8 cellular contexts compared by ENCODE assay signal in the genomic region with DNA sequence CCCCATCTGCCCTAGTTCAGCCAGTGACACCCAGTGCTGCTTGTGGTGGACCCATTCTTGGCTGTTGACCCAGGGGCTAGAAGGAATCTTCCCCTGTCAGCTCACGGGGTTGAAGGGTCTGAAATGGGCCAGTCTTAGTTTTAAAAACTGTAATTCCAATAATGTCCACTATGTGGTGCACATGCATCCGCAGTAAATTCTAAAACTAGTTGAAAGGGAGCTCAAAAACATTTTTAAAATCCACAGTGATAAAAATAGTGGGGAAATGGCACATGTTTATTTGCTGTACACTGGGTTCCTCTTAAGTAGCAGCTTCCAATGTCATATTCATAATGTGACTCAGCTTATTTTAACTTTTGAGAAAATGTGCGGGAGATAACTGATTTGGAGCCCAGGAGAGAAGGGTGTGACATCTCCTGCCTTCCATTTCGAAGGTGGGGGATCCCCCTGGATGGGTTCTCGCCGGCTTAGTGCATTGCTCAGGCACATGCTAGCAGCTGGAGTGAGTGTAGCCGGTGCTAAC. TPM values are rescaled to one million over a fixed set of nuclear protein-coding genes. Genes with fewer than 3 reads are reported as not detected.
DNase-seq lines count a peak whose midpoint lies in the region; ATAC-seq, FAIRE-seq and TF ChIP-seq lines count a peak whose summit lies in the region.

No MANE protein-coding gene starts in this region.

- H3K4me3 Mint-ChIP-seq in CD4-positive, alpha-beta memory T cell = peak overlapping the region in 1 of 8 donors; percentile 1

- peaks cover 10 to 14% (median 11%) of the 10 kb centered on the region in 4 donors for H3K4me1 Mint-ChIP-seq in CD4-positive, alpha-beta memory T cell

- no peaks in the 10 kb centered on the region for H3K27me3 ChIP-seq in CD4-positive, alpha-beta memory T cell (ENCODE audit: insufficient read depth, low read length)
- H3K27me3 ChIP-seq in body of pancreas = no peaks in the 10 kb centered on the region
- H3K27me3 ChIP-seq in small intestine (ENCODE audit: control insufficient read depth in 2 of 2, insufficient read depth in 2 of 2, low read length in 2 of 2) = no peaks in the 10 kb centered on the region

- peak in 4 of 5 donors; percentile 54 to 60 (median 59) for DNase-seq in CD4-positive, alpha-beta memory T cell
- DNase-seq in GM19240 (ENCODE audit: insufficient read length, low spot score) = peak; percentile 61
- DNase-seq in NCI-H774 (lab: John Stamatoyannopoulos, UW) = peak; percentile 1
- no peak for DNase-seq in body of pancreas
- DNase-seq in iPS-NIHi11 (ENCODE audit: low spot score) = peak; percentile 83
- peak; percentile 45 for DNase-seq in small intestine
- no peak for DNase-seq in posterior cingulate gyrus

- H3K9me3 Mint-ChIP-seq in CD4-positive, alpha-beta memory T cell = no peaks in the 10 kb centered on the region

- POLR2A ChIA-PET in CD4-positive, alpha-beta memory T cell (lab: Charles Lee; ENCODE audit: partially characterized antibody) = interaction anchor here (0.7 to 4.4 kb wide), 5 partner anchors 16 to 62 kb away, joined by 3 to 72 read pairs (median 6); a partner anchor contains a TSS

- peak; percentile 58 to 87 (median 80) for TF ChIP-seq CTCF in body of pancreas (IDR thresholded peaks at IDR 0.05)

- H3K27ac ChIP-seq in CD4-positive, alpha-beta memory T cell (ENCODE audit: low read depth, low read length) = no peak overlapping the region
- H3K27ac ChIP-seq in body of pancreas (peak overlapping the region in 3 of 4 donors; percentile 1 to 28 (median 20)), small intestine (ENCODE audit: low read depth in 1 of 2, low read length in 1 of 2) (peak overlapping the region in 1 of 2 donors; percentile 69)

- no peak overlapping the region for H3K4me3 ChIP-seq in CD4-positive, alpha-beta memory T cell (ENCODE audit: low read length in 2 of 2)
- no peak overlapping the region for H3K4me3 ChIP-seq in body of pancreas
- no peak overlapping the region for H3K4me3 ChIP-seq in small intestine (ENCODE audit: low read depth in 1 of 2, low read length in 2 of 2)

- peaks cover 14% of the 10 kb centered on the region for H3K4me1 ChIP-seq in CD4-positive, alpha-beta memory T cell (ENCODE audit: insufficient read depth, low read length)
- H3K4me1 ChIP-seq in body of pancreas = peaks cover 16% of the 10 kb centered on the region
- no peaks in the 10 kb centered on the region for H3K4me1 ChIP-seq in small intestine (ENCODE audit: control insufficient read depth in 2 of 2, insufficient read depth in 1 of 2, low read depth in 1 of 2, low read length in 1 of 2)

- H3K36me3 Mint-ChIP-seq in CD4-positive, alpha-beta memory T cell = no peaks in the 10 kb centered on the region

- intact Hi-C loops in CD4-positive, alpha-beta memory T cell (cut with micrococcal nuclease) = loop anchor here (1.0 to 10.0 kb wide), 3 partner anchors 64 to 451 kb away; no protein-coding TSS in a partner anchor
- intact Hi-C loops in body of pancreas (cut with DNase I) = loop anchor here (10.0 kb wide), 1 partner anchor 51 kb away; no protein-coding TSS in a partner anchor
- intact Hi-C loops in posterior cingulate gyrus (cut with DNase I) = loop anchor here (1.0 kb wide), 1 partner anchor 64 kb away; no protein-coding TSS in a partner anchor

- H3K36me3 ChIP-seq in CD4-positive, alpha-beta memory T cell (ENCODE audit: insufficient read depth, low read length) = no peaks in the 10 kb centered on the region
- no peaks in the 10 kb centered on the region for H3K36me3 ChIP-seq in body of pancreas (replicated peaks in 1 of 2; ENCODE audit: insufficient read depth in 1 of 2, low read depth in 2 of 2)
- H3K36me3 ChIP-seq in small intestine (ENCODE audit: control insufficient read depth in 2 of 2, insufficient read depth in 2 of 2, low read length in 2 of 2) = no peaks in the 10 kb centered on the region

- peaks cover 0 to 2% of the 10 kb centered on the region in 2 donors for H3K27me3 Mint-ChIP-seq in CD4-positive, alpha-beta memory T cell

- FAIRE-seq in small intestine (lab: Jason Lieb, UNC) = no peak

- ATAC-seq in body of pancreas (peak; percentile 83), HG02852 (IDR thresholded peaks at IDR 0.05; ENCODE audit: unreplicated experiment) (no peak)

- 24 to 31% methylated on average over 7 of the region's 7 CpGs for WGBS in body of pancreas, 2 donors
- 38 to 76% (median 50%) methylated on average over 7 of the region's 7 CpGs for WGBS in small intestine, 3 donors

- H3K9me3 ChIP-seq in CD4-positive, alpha-beta memory T cell (ENCODE audit: control insufficient read depth in 1 of 2, low read length in 2 of 2) = no peaks in the 10 kb centered on the region
- H3K9me3 ChIP-seq in body of pancreas (no peaks in the 10 kb centered on the region), small intestine (ENCODE audit: control insufficient read depth, low read depth) (no peaks in the 10 kb centered on the region)

- no peak for TF ChIP-seq POLR2A in body of pancreas (IDR thresholded peaks at IDR 0.05)

- H3K27ac Mint-ChIP-seq in CD4-positive, alpha-beta memory T cell = peak overlapping the region in 1 of 7 donors; percentile 73

- CTCF ChIA-PET in CD4-positive, alpha-beta memory T cell (lab: Charles Lee; ENCODE audit: partially characterized antibody) = interaction anchor here (0.7 to 12.3 kb wide), 46 partner anchors 8 to 513 kb away, joined by 3 to 431 read pairs (median 5); a partner anchor contains a TSS

RNA-seq across cellular contexts. Expression of a gene that starts 32.8 kb away (rescaled TPM):
- total RNA-seq in CD4-positive, alpha-beta memory T cell = under 1 TPM; 0.33 to 0.49 TPM
- polyA plus RNA-seq in CD4-positive, alpha-beta memory T cell = under 1 TPM; 0.14 to 0.33 TPM
- total RNA-seq in body of pancreas = 1 to 10 TPM; 2.0 to 4.2 TPM
- under 1 TPM; 0.45 to 0.73 (median 0.54) TPM for polyA plus RNA-seq in small intestine

RNA-seq across cellular contexts. Expression of a gene that starts 59.1 kb away (rescaled TPM):
- 1 to 10 TPM; 7.0 TPM for total RNA-seq in CD4-positive, alpha-beta memory T cell
- 1 to 10 TPM; 8.8 to 9.8 TPM for polyA plus RNA-seq in CD4-positive, alpha-beta memory T cell
- 10 to 100 TPM; 25.7 to 32.6 TPM for total RNA-seq in body of pancreas
- polyA plus RNA-seq in small intestine = 1 to 10 TPM; 1.8 to 7.5 (median 4.9) TPM

Comparison
In these comparisons a context has a peak if more than half of its experiments do, and no peak if none do; other contexts are left out.
1. DNase-seq: peak in CD4-positive, alpha-beta memory T cell (4 of 5), GM19240 (single experiment), NCI-H774 (single experiment), iPS-NIHi11 (single experiment) and small intestine (single experiment); none in body of pancreas (0 of 4) and posterior cingulate gyrus (0 of 10).